9 cellular contexts compared by ENCODE assay signal in genomic region chr2:178271629-178272333, GRCh38.
DNase-seq lines count a peak whose midpoint lies in the region; ATAC-seq and TF ChIP-seq lines count a peak whose summit lies in the region.
"Had no signal": no experiment of that assay in that cellular context is flagged by ENCODE, and none has a peak within 500 bp of the region (broad histone marks: within the 10 kb centered on the region; RNA-seq: fewer than 3 reads in every experiment).

No MANE protein-coding gene starts in this region.

- no peak overlapping the region for H3K9ac ChIP-seq in adipocyte (ENCODE audit: low read length)

- no peak overlapping the region for H3K27ac ChIP-seq in AG04450 (ENCODE audit: low read depth, low read length)
- H3K27ac ChIP-seq: HL-60 had no signal

- CTCF ChIA-PET in AG04450 (lab: Charles Lee): interaction anchor here (1.1 to 1.3 kb wide), 2 partner anchors 125 to 160 kb away, joined by 4 read pairs; partner anchors contain the start of gene RBM45

- TF ChIP-seq CTCF in AG04450 (IDR thresholded peaks at IDR 0.05; ENCODE audit: low read depth, low read length): no peak

- DNase-seq in AG04450 (ENCODE audit: low read depth, low spot score) (peak; percentile 43), adipocyte (ENCODE audit: low read depth) (peak; percentile 62), fibroblast of the conjunctiva (ENCODE audit: low read depth) (peak; percentile 83), myocyte (ENCODE audit: low read depth) (peak; percentile 85), SKM-1 treated with dmso at 0.1 percent for 144 hours (lab: John Stamatoyannopoulos, UW; ENCODE audit: unreplicated experiment) (no peak), SHP77 treated with DMSO at 0.1 percent for 48 hours (lab: John Stamatoyannopoulos, UW) (no peak)

- H3K9me3 ChIP-seq in AG04450 (ENCODE audit: control insufficient read depth, insufficient read depth, low read length) (no peaks in the 10 kb centered on the region), adipocyte (ENCODE audit: control insufficient read depth, low read length) (no peaks in the 10 kb centered on the region)

- peaks cover 21% of the 10 kb centered on the region for H3K4me1 ChIP-seq in adipocyte (ENCODE audit: control insufficient read depth, insufficient read depth, low read length)

- no peaks in the 10 kb centered on the region for H3K36me3 ChIP-seq in adipocyte (ENCODE audit: control insufficient read depth, insufficient read depth, low read length, severe bottlenecking)

- no peak overlapping the region for H3K4me3 ChIP-seq in AG04450 (ENCODE audit: low read depth, low read length)
- H3K4me3 ChIP-seq in adipocyte (ENCODE audit: low read length): peak overlapping the region; percentile 33

- H3K27me3 ChIP-seq in AG04450 (ENCODE audit: control insufficient read depth, insufficient read depth, low read length) (no peaks in the 10 kb centered on the region), adipocyte (replicated peaks; ENCODE audit: control insufficient read depth, insufficient read depth, low read length) (no peaks in the 10 kb centered on the region)

- POLR2A ChIA-PET in AG04450 (lab: Yijun Ruan, JAX): no interaction called here

- ATAC-seq in GM18502 (IDR thresholded peaks at IDR 0.05; ENCODE audit: poor library complexity, unreplicated experiment): no peak
- ATAC-seq in HG02885 (IDR thresholded peaks at IDR 0.05; ENCODE audit: poor library complexity, unreplicated experiment): no peak

Comparison
In these comparisons a context has a peak if more than half of its experiments do, and no peak if none do; other contexts are left out.
1. DNase-seq: peak in AG04450 (single experiment), adipocyte (single experiment), fibroblast of the conjunctiva (single experiment) and myocyte (single experiment); none in SKM-1 treated with dmso at 0.1 percent for 144 hours (single experiment) and SHP77 treated with DMSO at 0.1 percent for 48 hours (single experiment).